8 cellular contexts compared by ENCODE assay signal in genomic region chr3:184334470-184335158, GRCh38. TPM values are rescaled to one million over a fixed set of nuclear protein-coding genes. Genes with fewer than 3 reads are reported as not detected.
A peak's percentile ranks its signal among the peaks of the same experiment; 100 is the strongest.
DNase-seq lines count a peak whose midpoint lies in the region; ATAC-seq and TF ChIP-seq lines count a peak whose summit lies in the region.

No MANE protein-coding gene starts in this region.

- peaks cover 23% of the 10 kb centered on the region for H4K20me1 ChIP-seq in SK-N-SH (ENCODE audit: insufficient read depth)

- TF ChIP-seq RAD21 in SK-N-SH (IDR thresholded peaks at IDR 0.05; ENCODE audit: low read length) = no peak

- no peak for TF ChIP-seq CTCF in SK-N-SH (IDR thresholded peaks at IDR 0.05)

- peaks cover 37 to 52% of the 10 kb centered on the region in 2 experiments; a peak in 3 of 4 replicates for H3K4me1 ChIP-seq in SK-N-SH (ENCODE audit: control insufficient read depth in 1 of 2, insufficient read depth in 2 of 2, low read depth in 1 of 2, low read length in 1 of 2)

- 64% methylated on average over 9 of the region's 15 CpGs for WGBS in SK-N-SH (ENCODE audit: low lambda C conversion rate)

- no peak for DNase-seq in SK-N-SH
- DNase-seq in activated CD8-positive, alpha-beta memory T cell treated with anti-CD3 and anti-CD28 coated beads, Interleukin-2, amount 50 U/mL, for 48 hours = peak; percentile 77
- DNase-seq in fibroblast of peridontal ligament (ENCODE audit: extremely low read depth) = peak; percentile 35
- no peak for DNase-seq in effector CD8-positive, alpha-beta T cell (lab: John Stamatoyannopoulos, UW)
- DNase-seq in kidney glomerular epithelial cell (lab: John Stamatoyannopoulos, UW) = no peak
- DNase-seq in DMS79 treated with DMSO at 0.1 percent for 48 hours (lab: John Stamatoyannopoulos, UW) = no peak

- POLR2A ChIA-PET in SK-N-SH (lab: Yijun Ruan, JAX) = no interaction called here

- ATAC-seq in SK-N-SH treated with all-trans-retinoic acid at 6 μM for 48 hours = no peak

- peaks cover 41 to 52% of the 10 kb centered on the region in 2 experiments for H3K36me3 ChIP-seq in SK-N-SH (replicated peaks in 1 of 2; ENCODE audit: control insufficient read depth in 1 of 2, insufficient read depth in 2 of 2, low read length in 1 of 2)

- no peaks in the 10 kb centered on the region for H3K9me2 ChIP-seq in SK-N-SH

- H3K79me2 ChIP-seq in SK-N-SH (ENCODE audit: insufficient read depth) = peaks cover 59% of the 10 kb centered on the region

- H3K4me2 ChIP-seq in SK-N-SH = 0 out of 2 replicates have a peak overlapping the region, but pooled peaks have one; percentile 21

- H3K9ac ChIP-seq in SK-N-SH = peak overlapping the region; percentile 83; the same call in 1 of the 2 replicates

- H3K9me3 ChIP-seq in SK-N-SH = no peaks in the 10 kb centered on the region

- H3K27me3 ChIP-seq in SK-N-SH (ENCODE audit: insufficient read depth) = no peaks in the 10 kb centered on the region

- no peak overlapping the region for H2AFZ ChIP-seq in SK-N-SH (ENCODE audit: low read depth)

- H3F3A ChIP-seq in SK-N-SH (replicated peaks; ENCODE audit: insufficient read depth) = peaks cover 60% of the 10 kb centered on the region

- CTCF ChIA-PET in SK-N-SH (lab: Yijun Ruan, JAX) = interaction anchor here (1.0 kb wide), 1 partner anchor 13 kb away, joined by 4 read pairs; no protein-coding TSS in a partner anchor

- H3K27ac ChIP-seq in SK-N-SH (ENCODE audit: low read depth in 2 of 2, low read length in 1 of 2) = peak overlapping the region; percentile 54 to 90
- H3K27ac ChIP-seq in skin epidermis = peak overlapping the region in 18 of 21 experiments; percentile 34 to 99 (median 96)

- no peak overlapping the region for H3K4me3 ChIP-seq in SK-N-SH (ENCODE audit: low read depth in 2 of 2, low read length in 1 of 2)
- no peak overlapping the region for H3K4me3 ChIP-seq in skin epidermis

- 0 out of 4 replicates have a peak, but pooled peaks of 1 of the 2 experiments have one; percentile 28 for TF ChIP-seq EP300 in SK-N-SH (IDR thresholded peaks at IDR 0.05; ENCODE audit: borderline replicate concordance in 1 of 2, low read depth in 1 of 2, low read length in 1 of 2)

TF ChIP-seq in SK-N-SH, 30 proteins besides CTCF, POLR2A, EP300 and RAD21 (continues in another document):
- no peak for TF ChIP-seq FOXM1 (IDR thresholded peaks at IDR 0.05; ENCODE audit: low read depth)
- TF ChIP-seq TEAD4 (IDR thresholded peaks at IDR 0.05; ENCODE audit: borderline replicate concordance, insufficient read depth) = no peak
- TF ChIP-seq TAF1 (IDR thresholded peaks at IDR 0.05; ENCODE audit: borderline replicate concordance, low read depth, low read length) = no peak
- peak; percentile 37; the same call in 1 of the 2 replicates for TF ChIP-seq MAX (IDR thresholded peaks at IDR 0.05; ENCODE audit: low read depth)
- TF ChIP-seq CHD2 (IDR thresholded peaks at IDR 0.05; ENCODE audit: low read length, partially characterized antibody) = no peak
- TF ChIP-seq JUND (IDR thresholded peaks at IDR 0.05) = peak; percentile 69
- peak; percentile 79 for TF ChIP-seq FOSL2 (IDR thresholded peaks at IDR 0.05; ENCODE audit: borderline replicate concordance, low read depth)
- no peak for TF ChIP-seq ZBTB33 (IDR thresholded peaks at IDR 0.05; ENCODE audit: borderline replicate concordance, low read depth)
- TF ChIP-seq ELF1 (IDR thresholded peaks at IDR 0.05) = no peak
- TF ChIP-seq GABPA (IDR thresholded peaks at IDR 0.05; ENCODE audit: low read depth) = no peak
- TF ChIP-seq NFIC (IDR thresholded peaks at IDR 0.05; ENCODE audit: borderline replicate concordance) = peak; percentile 29; the same call in 1 of the 2 replicates
- TF ChIP-seq MEF2A (IDR thresholded peaks at IDR 0.05; ENCODE audit: borderline replicate concordance, low read depth) = no peak
- TF ChIP-seq SMC3 (IDR thresholded peaks at IDR 0.05; ENCODE audit: low read depth, low read length) = no peak
- TF ChIP-seq RCOR1 (IDR thresholded peaks at IDR 0.05; ENCODE audit: low read length) = no peak
- peak; percentile 44; the same call in 1 of the 2 replicates for TF ChIP-seq SIN3A (IDR thresholded peaks at IDR 0.05; ENCODE audit: borderline replicate concordance, low read depth, low read length)
- no peak for TF ChIP-seq FOXJ3 (CRISPR knock-in tag; IDR thresholded peaks at IDR 0.05)

TF ChIP-seq in SK-N-SH treated with all-trans-retinoic acid at 6 μM for 48 hours, 23 proteins besides CTCF, POLR2A, EP300 and RAD21 (continues in another document):
- TF ChIP-seq BACH2 (CRISPR knock-in tag; IDR thresholded peaks at IDR 0.05; ENCODE audit: borderline replicate concordance) (no peak), ISL1 (CRISPR knock-in tag; IDR thresholded peaks at IDR 0.05) (no peak), RARB (CRISPR knock-in tag; IDR thresholded peaks at IDR 0.05) (no peak), SNAI2 (CRISPR knock-in tag; IDR thresholded peaks at IDR 0.05) (no peak), CSDC2 (CRISPR knock-in tag; IDR thresholded peaks at IDR 0.05) (no peak), GLIS3 (CRISPR knock-in tag; IDR thresholded peaks at IDR 0.05) (no peak), ZC3H10 (CRISPR knock-in tag; IDR thresholded peaks at IDR 0.05) (no peak), POU6F1 (CRISPR knock-in tag; IDR thresholded peaks at IDR 0.05; ENCODE audit: borderline replicate concordance, low read depth) (no peak), ZFP30 (CRISPR knock-in tag; IDR thresholded peaks at IDR 0.05) (no peak), ZFP3 (CRISPR knock-in tag; IDR thresholded peaks at IDR 0.05) (no peak), OSR1 (CRISPR knock-in tag; IDR thresholded peaks at IDR 0.05) (no peak), ARNTL (CRISPR knock-in tag; IDR thresholded peaks at IDR 0.05; ENCODE audit: borderline replicate concordance, low read depth) (no peak), CSRNP3 (CRISPR knock-in tag; IDR thresholded peaks at IDR 0.05) (no peak), TCF4 (CRISPR knock-in tag; IDR thresholded peaks at IDR 0.05; ENCODE audit: borderline replicate concordance) (no peak), PATZ1 (CRISPR knock-in tag; IDR thresholded peaks at IDR 0.05; ENCODE audit: borderline replicate concordance) (no peak), TOX (CRISPR knock-in tag; IDR thresholded peaks at IDR 0.05; ENCODE audit: borderline replicate concordance) (no peak), ESRRG (CRISPR knock-in tag; IDR thresholded peaks at IDR 0.05) (no peak), ZNF70 (CRISPR knock-in tag; IDR thresholded peaks at IDR 0.05) (no peak)

RNA-seq across cellular contexts. Expression of gene FAM131A, which starts 2.8 kb away (rescaled TPM):
- polyA plus RNA-seq in SK-N-SH (2012; rRNA removed) = 31.6 and 34.2 TPM in 2 replicates
- 17.5 and 27.0 TPM in 2 replicates for polyA plus RNA-seq in SK-N-SH (2012; cell fraction: cytosol; rRNA removed)
- polyA plus RNA-seq in SK-N-SH (2012; cell fraction: nucleus; rRNA removed) = 56.4 and 63.9 TPM in 2 replicates

RNA-seq across cellular contexts. Expression of gene EIF4G1, which starts 20.2 kb away (rescaled TPM):
- 207 and 262 TPM in 2 replicates for polyA plus RNA-seq in SK-N-SH (2012; rRNA removed)
- polyA plus RNA-seq in SK-N-SH (2012; cell fraction: cytosol; rRNA removed) = 144 and 191 TPM in 2 replicates
- polyA plus RNA-seq in SK-N-SH (2012; cell fraction: nucleus; rRNA removed) = 356 and 392 TPM in 2 replicates

RNA-seq across cellular contexts. Expression of gene CLCN2, which starts 26.8 kb away (rescaled TPM):
- polyA plus RNA-seq in SK-N-SH (2012; rRNA removed) = 8.6 and 9.1 TPM in 2 replicates
- polyA plus RNA-seq in SK-N-SH (2012; cell fraction: cytosol; rRNA removed) = 2.8 and 3.9 TPM in 2 replicates
- polyA plus RNA-seq in SK-N-SH (2012; cell fraction: nucleus; rRNA removed) = 38.1 TPM in 2 replicates

RNA-seq across cellular contexts. Expression of gene POLR2H, which starts 26.9 kb away (rescaled TPM):
- 206 and 258 TPM in 2 replicates for polyA plus RNA-seq in SK-N-SH (2012; rRNA removed)
- polyA plus RNA-seq in SK-N-SH (2012; cell fraction: cytosol; rRNA removed) = 216 and 239 TPM in 2 replicates
- polyA plus RNA-seq in SK-N-SH (2012; cell fraction: nucleus; rRNA removed) = 457 and 484 TPM in 2 replicates

RNA-seq across cellular contexts. Expression of gene PSMD2, which starts 35.6 kb away (rescaled TPM):
- polyA plus RNA-seq in SK-N-SH (2012; rRNA removed) = 328 and 382 TPM in 2 replicates
- 208 and 302 TPM in 2 replicates for polyA plus RNA-seq in SK-N-SH (2012; cell fraction: cytosol; rRNA removed)
- 224 and 445 TPM in 2 replicates for polyA plus RNA-seq in SK-N-SH (2012; cell fraction: nucleus; rRNA removed)

Comparison
In these comparisons a context has a peak if more than half of its experiments do, and no peak if none do; other contexts are left out.
1. DNase-seq: peak in activated CD8-positive, alpha-beta memory T cell treated with anti-CD3 and anti-CD28 coated beads, Interleukin-2, amount 50 U/mL, for 48 hours (single experiment) and fibroblast of peridontal ligament (single experiment); none in SK-N-SH (single experiment), effector CD8-positive, alpha-beta T cell (single experiment), kidney glomerular epithelial cell (single experiment) and DMS79 treated with DMSO at 0.1 percent for 48 hours (single experiment).